2 cellular contexts compared by ENCODE assay signal in the genomic region with DNA sequence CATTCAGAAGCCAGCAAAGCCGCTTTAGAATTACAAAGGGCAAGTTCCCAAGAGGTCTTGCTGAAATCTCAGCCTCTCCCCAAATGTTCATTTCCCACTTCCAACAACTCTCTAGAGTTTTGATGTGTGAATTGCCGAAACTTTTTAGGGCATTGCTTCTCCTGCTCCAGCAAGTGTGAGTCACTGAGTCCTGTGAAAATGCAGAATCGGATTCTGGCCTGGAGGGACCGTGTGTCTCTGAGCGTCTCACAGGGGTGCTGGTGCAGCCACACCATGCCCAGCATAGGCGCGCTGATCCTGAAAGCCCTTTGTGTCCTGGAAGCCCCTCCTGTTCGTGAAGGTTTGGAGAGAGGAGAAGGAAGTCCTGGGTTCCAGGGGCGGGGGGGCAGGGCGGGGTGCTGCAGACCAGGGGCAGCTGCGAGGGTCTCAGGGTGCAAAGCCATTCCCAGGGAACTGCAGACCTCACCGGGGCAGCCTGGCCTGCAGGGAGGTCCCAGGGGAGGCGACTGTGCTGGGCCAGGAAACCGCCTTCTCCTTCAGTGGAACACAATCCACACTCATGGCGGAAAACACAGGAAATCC.
TF ChIP-seq lines count a peak whose summit lies in the region.

No MANE protein-coding gene starts in this region.

TF ChIP-seq in HepG2, 621 proteins besides CTCF, POLR2A, EP300 and RAD21:
- TF ChIP-seq TEF (CRISPR knock-in tag; IDR thresholded peaks at IDR 0.05), result no peak
- TF ChIP-seq PAWR (CRISPR knock-in tag; IDR thresholded peaks at IDR 0.05; ENCODE audit: borderline replicate concordance), result no peak
- no peak for TF ChIP-seq IRF9 (CRISPR knock-in tag; IDR thresholded peaks at IDR 0.05; ENCODE audit: borderline replicate concordance)

TF ChIP-seq in H1, 55 proteins besides CTCF, POLR2A, EP300 and RAD21:
- TF ChIP-seq BCL11A (IDR thresholded peaks at IDR 0.05; ENCODE audit: low read depth in 2 of 2, low read length in 2 of 2) (no peak), POU5F1 (IDR thresholded peaks at IDR 0.05; ENCODE audit: low read depth, low read length) (no peak), SP1 (IDR thresholded peaks at IDR 0.05; ENCODE audit: low read depth, low read length) (no peak), SIN3A (conservative IDR thresholded peaks at IDR 0.05 in 1 of 2, IDR thresholded peaks at IDR 0.05 in 1 of 2; ENCODE audit: low read depth in 1 of 2, low read length in 2 of 2) (no peak), RXRA (IDR thresholded peaks at IDR 0.05; ENCODE audit: insufficient read depth, low read depth, low read length) (no peak), HDAC6 (IDR thresholded peaks at IDR 0.05; ENCODE audit: low read depth, low read length) (no peak), CREB1 (IDR thresholded peaks at IDR 0.05) (no peak)
- TF ChIP-seq, protein P1, sequence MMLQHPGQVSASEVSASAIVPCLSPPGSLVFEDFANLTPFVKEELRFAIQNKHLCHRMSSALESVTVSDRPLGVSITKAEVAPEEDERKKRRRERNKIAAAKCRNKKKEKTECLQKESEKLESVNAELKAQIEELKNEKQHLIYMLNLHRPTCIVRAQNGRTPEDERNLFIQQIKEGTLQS (IDR thresholded peaks at IDR 0.05; ENCODE audit: insufficient read depth, low read depth, low read length), result no peak
TF ChIP-seq in H1: peak in this region for 0.
